ENCODE assay signal across 1 cellular context in genomic region chr6:75747371-75747984, GRCh38.
TF ChIP-seq lines count a peak whose summit lies in the region.

No MANE protein-coding gene starts in this region.

TF ChIP-seq in HCT116, 20 proteins besides CTCF, POLR2A, EP300 and RAD21:
- TF ChIP-seq REST (IDR thresholded peaks at IDR 0.05; ENCODE audit: low read depth): no peak
- 0 out of 2 replicates have a peak, but pooled peaks have one; percentile 28 for TF ChIP-seq CEBPB (IDR thresholded peaks at IDR 0.05; ENCODE audit: low read depth)
- no peak for TF ChIP-seq ZFX (IDR thresholded peaks at IDR 0.05)
- no peak; the same call in none of the 2 replicates for TF ChIP-seq JUND (IDR thresholded peaks at IDR 0.05)
- no peak for TF ChIP-seq TCF7L2 (IDR thresholded peaks at IDR 0.05; ENCODE audit: borderline replicate concordance, extremely low read depth, insufficient read depth, insufficient read length)
- peak; percentile 66 for TF ChIP-seq FOSL1 (IDR thresholded peaks at IDR 0.05; ENCODE audit: low read depth)
- no peak for TF ChIP-seq YY1 (IDR thresholded peaks at IDR 0.05; ENCODE audit: extremely low read depth, insufficient replicate concordance, low read depth, low read length)
- TF ChIP-seq SRF (IDR thresholded peaks at IDR 0.05; ENCODE audit: low read depth): no peak
- no peak for TF ChIP-seq ZNF274 (IDR thresholded peaks at IDR 0.05; ENCODE audit: low read depth, low read length)
- no peak for TF ChIP-seq EZH2phosphoT487 (IDR thresholded peaks at IDR 0.05; ENCODE audit: borderline replicate concordance)
- 0 out of 2 replicates have a peak, but pooled peaks have one; percentile 75 for TF ChIP-seq CBX3 (IDR thresholded peaks at IDR 0.05; ENCODE audit: low read depth)
- no peak for TF ChIP-seq MAX (IDR thresholded peaks at IDR 0.05)
- TF ChIP-seq EZH2 (IDR thresholded peaks at IDR 0.05): no peak
- TF ChIP-seq ZBTB33 (IDR thresholded peaks at IDR 0.05; ENCODE audit: extremely low read depth, insufficient replicate concordance, low read length): no peak
- no peak for TF ChIP-seq ELF1 (IDR thresholded peaks at IDR 0.05; ENCODE audit: borderline replicate concordance, low read depth)
- no peak for TF ChIP-seq SIN3A (IDR thresholded peaks at IDR 0.05; ENCODE audit: low read depth)
- no peak for TF ChIP-seq POLR2AphosphoS5 (IDR thresholded peaks at IDR 0.05; ENCODE audit: low read depth, low read length)
- no peak for TF ChIP-seq ATF3 (IDR thresholded peaks at IDR 0.05)
- TF ChIP-seq SP1 (IDR thresholded peaks at IDR 0.05; ENCODE audit: low read depth): peak; percentile 31
- no peak for TF ChIP-seq EGR1 (IDR thresholded peaks at IDR 0.05; ENCODE audit: low read depth)
